Comparison of ENCODE assay signal across 1 cellular context in the genomic region with DNA sequence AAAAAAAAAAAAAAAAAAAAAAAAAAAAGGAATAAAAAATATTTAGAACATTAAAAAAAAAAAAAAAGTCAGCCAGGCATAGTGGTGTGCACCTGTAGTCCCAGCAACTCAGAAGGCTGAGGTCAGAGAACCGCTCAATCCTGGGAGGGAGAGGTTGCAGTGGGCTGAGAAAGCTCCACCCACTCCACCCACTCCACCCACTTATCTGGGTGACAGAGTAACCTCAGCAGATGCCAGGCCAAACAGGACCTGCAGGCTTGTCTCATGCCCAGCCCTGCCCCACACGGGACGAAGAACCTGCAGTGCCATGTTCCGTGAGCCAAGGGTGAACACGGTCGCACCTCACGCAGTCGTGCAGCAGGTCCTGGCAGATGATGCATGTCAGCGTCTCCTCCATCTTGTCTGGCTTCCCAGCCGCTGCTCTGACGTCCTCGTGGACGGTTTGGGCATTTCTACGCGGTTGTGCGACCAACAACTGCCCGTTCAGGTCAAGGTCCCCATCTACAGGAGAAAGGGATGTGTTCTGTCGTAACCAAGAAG.
A peak's percentile ranks its signal among the peaks of the same experiment; 100 is the strongest.
TF ChIP-seq lines count a peak whose summit lies in the region.

No MANE protein-coding gene starts in this region.

TF ChIP-seq in Ishikawa, 13 proteins besides CTCF, POLR2A, EP300 and RAD21:
- TF ChIP-seq EGR1 (IDR thresholded peaks at IDR 0.05) (0 out of 2 replicates have a peak, but pooled peaks have one; percentile 40), TEAD4 (IDR thresholded peaks at IDR 0.05) (no peak)
